ENCODE assay signal across 8 cellular contexts in genomic region chr5:139710370-139711066, GRCh38.
DNase-seq lines count a peak whose midpoint lies in the region; ATAC-seq, FAIRE-seq and TF ChIP-seq lines count a peak whose summit lies in the region.
"Had no signal": no experiment of that assay in that cellular context is flagged by ENCODE, and none has a peak within 500 bp of the region (broad histone marks: within the 10 kb centered on the region; RNA-seq: fewer than 3 reads in every experiment).

No MANE protein-coding gene starts in this region.

- H3K27ac Mint-ChIP-seq in endothelial cell (ENCODE audit: unreplicated experiment) = peak overlapping the region; percentile 57
- peak overlapping the region; percentile 55 for H3K27ac Mint-ChIP-seq in stimulated activated naive CD8-positive, alpha-beta T cell treated with anti-CD3 and anti-CD28 coated beads, Interleukin-15, Interleukin-2, amounts not matched to agents 100 ng/mL and 50 ng/mL, for 24 hours

- FAIRE-seq in GM18507 (lab: Jason Lieb, UNC) = peak; percentile 33
- FAIRE-seq in GM19239 (lab: Jason Lieb, UNC) = no peak
- FAIRE-seq: endometrium had no signal

- peaks cover 29% of the 10 kb centered on the region for H3K4me1 Mint-ChIP-seq in endothelial cell (ENCODE audit: unreplicated experiment)
- H3K4me1 Mint-ChIP-seq in stimulated activated naive CD8-positive, alpha-beta T cell treated with anti-CD3 and anti-CD28 coated beads, Interleukin-15, Interleukin-2, amounts not matched to agents 100 ng/mL and 50 ng/mL, for 24 hours (ENCODE audit: low read depth) = peaks cover 27% of the 10 kb centered on the region

- peaks cover 28% of the 10 kb centered on the region for H3K27me3 Mint-ChIP-seq in endothelial cell (ENCODE audit: unreplicated experiment)
- peaks cover 4% of the 10 kb centered on the region for H3K27me3 Mint-ChIP-seq in stimulated activated naive CD8-positive, alpha-beta T cell treated with anti-CD3 and anti-CD28 coated beads, Interleukin-15, Interleukin-2, amounts not matched to agents 100 ng/mL and 50 ng/mL, for 24 hours

- no peaks in the 10 kb centered on the region for H3K9me3 ChIP-seq in mucosa of descending colon

- TF ChIP-seq CTCF in endothelial cell (IDR thresholded peaks at IDR 0.05; ENCODE audit: unreplicated experiment) = no peak
- TF ChIP-seq CTCF in mucosa of descending colon (IDR thresholded peaks at IDR 0.05) = no peak

- H3K4me3 Mint-ChIP-seq in endothelial cell (ENCODE audit: unreplicated experiment) = peak overlapping the region; percentile 81
- H3K4me3 Mint-ChIP-seq in stimulated activated naive CD8-positive, alpha-beta T cell treated with anti-CD3 and anti-CD28 coated beads, Interleukin-15, Interleukin-2, amounts not matched to agents 100 ng/mL and 50 ng/mL, for 24 hours = peak overlapping the region; percentile 61

- DNase-seq in GM18507 (ENCODE audit: extremely low spot score, insufficient read length, low read depth) = no peak
- DNase-seq in NCI-H1694 treated with DMSO at 0.1 percent for 48 hours (lab: John Stamatoyannopoulos, UW) = peak; percentile 20
- DNase-seq in activated CD8-positive, alpha-beta memory T cell treated with anti-CD3 and anti-CD28 coated beads for 4 hours (ENCODE audit: low read depth in 2 of 2) = peak; percentile 31 to 39
- DNase-seq in endothelial cell (ENCODE audit: low spot score) = peak; percentile 64
- peak; percentile 41 to 74 (median 69) for DNase-seq in mucosa of descending colon
- DNase-seq in GM19239 (ENCODE audit: insufficient read length, low spot score) = no peak

- H3K36me3 ChIP-seq in mucosa of descending colon (ENCODE audit: low read depth) = no peaks in the 10 kb centered on the region

- no peaks in the 10 kb centered on the region for H3K9me3 Mint-ChIP-seq in endothelial cell (ENCODE audit: unreplicated experiment)
- H3K9me3 Mint-ChIP-seq in stimulated activated naive CD8-positive, alpha-beta T cell treated with anti-CD3 and anti-CD28 coated beads, Interleukin-15, Interleukin-2, amounts not matched to agents 100 ng/mL and 50 ng/mL, for 24 hours = no peaks in the 10 kb centered on the region

- no peak overlapping the region for H3K4me3 ChIP-seq in mucosa of descending colon

- intact Hi-C loops in mucosa of descending colon (cut with DNase I, micrococcal nuclease) = no loop called here

- H3K36me3 Mint-ChIP-seq in endothelial cell (ENCODE audit: low read depth, unreplicated experiment) = no peaks in the 10 kb centered on the region
- no peaks in the 10 kb centered on the region for H3K36me3 Mint-ChIP-seq in stimulated activated naive CD8-positive, alpha-beta T cell treated with anti-CD3 and anti-CD28 coated beads, Interleukin-15, Interleukin-2, amounts not matched to agents 100 ng/mL and 50 ng/mL, for 24 hours (ENCODE audit: low read depth)

- peaks cover 32% of the 10 kb centered on the region for H3K4me1 ChIP-seq in mucosa of descending colon (ENCODE audit: low read depth)

- peak; percentile 59 for ATAC-seq in mucosa of descending colon

Comparison
In these comparisons a context has a peak if more than half of its experiments do, and no peak if none do; other contexts are left out.
1. DNase-seq: peak in NCI-H1694 treated with DMSO at 0.1 percent for 48 hours (single experiment), activated CD8-positive, alpha-beta memory T cell treated with anti-CD3 and anti-CD28 coated beads for 4 hours (2 of 2), endothelial cell (single experiment) and mucosa of descending colon (3 of 3); none in GM18507 (single experiment) and GM19239 (single experiment).